Comparison of ENCODE assay signal across 10 cellular contexts in genomic region chr3:188156051-188156450, GRCh38. TPM values are rescaled to one million over a fixed set of nuclear protein-coding genes. Genes with fewer than 3 reads are reported as not detected.
DNase-seq lines count a peak whose midpoint lies in the region; ATAC-seq and TF ChIP-seq lines count a peak whose summit lies in the region.
"Had no signal": no experiment of that assay in that cellular context is flagged by ENCODE, and none has a peak within 500 bp of the region (broad histone marks: within the 10 kb centered on the region; RNA-seq: fewer than 3 reads in every experiment).

No MANE protein-coding gene starts in this region.

- H3K27ac ChIP-seq in esophagus (ENCODE audit: low read depth in 2 of 2, low read length in 1 of 2): peak overlapping the region; percentile 40 to 54
- peak overlapping the region; percentile 93 to 98 (median 98) for H3K27ac ChIP-seq in gastrocnemius medialis

- H3K4me3 Mint-ChIP-seq in Calu3 (ENCODE audit: low read depth, unreplicated experiment) (peak overlapping the region; percentile 72), T-cell (peak overlapping the region in 2 of 3 donors; percentile 21 to 89)

- no peaks in the 10 kb centered on the region for H3K27me3 ChIP-seq in esophagus (ENCODE audit: control insufficient read depth in 1 of 2, insufficient read depth in 2 of 2, low read length in 2 of 2)
- H3K27me3 ChIP-seq in gastrocnemius medialis: no peaks in the 10 kb centered on the region
- H3K27me3 ChIP-seq: dorsolateral prefrontal cortex had no signal

- peaks cover 71% of the 10 kb centered on the region for H3K4me1 Mint-ChIP-seq in Calu3 (ENCODE audit: low read depth, unreplicated experiment)
- H3K4me1 Mint-ChIP-seq in T-cell: peaks cover 67 to 74% (median 72%) of the 10 kb centered on the region in 3 donors

- H3K27me3 Mint-ChIP-seq in Calu3 (ENCODE audit: unreplicated experiment) (no peaks in the 10 kb centered on the region), T-cell (no peaks in the 10 kb centered on the region)

- H3K36me3 Mint-ChIP-seq in Calu3 (ENCODE audit: insufficient read depth, unreplicated experiment) (peaks cover 47% of the 10 kb centered on the region), T-cell (peaks cover 7% of the 10 kb centered on the region)

- in situ Hi-C loops in gastrocnemius medialis (cut with MboI; ENCODE audit: low sequenced_read_pairs in 4 of 4): loop anchor here in 2 of 4 donors (10.0 to 25.0 kb wide), 2 partner anchors 411 to 806 kb away; partner anchors contain the start of gene BCL6 (in 1 of the 2)

- POLR2A ChIA-PET in T-cell (lab: Charles Lee): no interaction called here

- no peak for TF ChIP-seq POLR2A in gastrocnemius medialis (IDR thresholded peaks at IDR 0.05)

- BruUV-seq in Calu3 (replicated peaks; lab: Mats Ljungman, UMichigan): no TSS peak

- H3K9me3 ChIP-seq in esophagus (ENCODE audit: control insufficient read depth in 2 of 2, insufficient read depth in 1 of 2, low read depth in 1 of 2, low read length in 1 of 2): no peaks in the 10 kb centered on the region
- H3K9me3 ChIP-seq in gastrocnemius medialis: no peaks in the 10 kb centered on the region

- WGBS in esophagus, 2 donors: 59 to 72% methylated on average over 2 of the region's 2 CpGs

- intact Hi-C loops in Calu3 (cut with micrococcal nuclease; ENCODE audit: unreplicated experiment) (no loop called here), gastrocnemius medialis (cut with DNase I; ENCODE audit: low total_unique reads) (loop anchor here (5.0 to 10.0 kb wide), 4 partner anchors 111 to 791 kb away; no protein-coding TSS in a partner anchor)

- H3K4me1 ChIP-seq in esophagus (ENCODE audit: control insufficient read depth in 2 of 2, insufficient read depth in 2 of 2, low read length in 1 of 2) (peaks cover 3 to 7% of the 10 kb centered on the region in 2 donors), gastrocnemius medialis (peaks cover 57 to 65% of the 10 kb centered on the region in 2 donors)

- no peak for DNase-seq in Calu3
- no peak for DNase-seq in T-cell
- no peak for DNase-seq in gastrocnemius medialis
- no peak for DNase-seq in omental fat pad (ENCODE audit: low spot score)
- no peak for DNase-seq in HPDE6-E6E7 (ENCODE audit: extremely low spot score)
- DNase-seq: dorsolateral prefrontal cortex, NCI-H2081 had no signal

- TF ChIP-seq CTCF in Calu3 (IDR thresholded peaks at IDR 0.05; ENCODE audit: unreplicated experiment) (no peak), gastrocnemius medialis (IDR thresholded peaks at IDR 0.05 in 4 of 5, conservative IDR thresholded peaks at IDR 0.05 in 1 of 5) (no peak), omental fat pad (IDR thresholded peaks at IDR 0.05) (no peak)

- peaks cover 2% of the 10 kb centered on the region for H3K9me3 Mint-ChIP-seq in Calu3 (ENCODE audit: low read depth, unreplicated experiment)
- no peaks in the 10 kb centered on the region for H3K9me3 Mint-ChIP-seq in T-cell

- no peak overlapping the region for H3K4me3 ChIP-seq in esophagus (ENCODE audit: low read depth in 1 of 2, low read length in 2 of 2)
- peak overlapping the region in 2 of 4 donors; percentile 61 to 81 for H3K4me3 ChIP-seq in gastrocnemius medialis

- H3K27ac Mint-ChIP-seq in Calu3 (ENCODE audit: unreplicated experiment): peak overlapping the region; percentile 7
- peak overlapping the region; percentile 10 to 56 for H3K27ac Mint-ChIP-seq in T-cell

- ATAC-seq in T-cell (replicated peaks in 1 of 4): no peak
- ATAC-seq in gastrocnemius medialis: no peak
- ATAC-seq in HG03460 (IDR thresholded peaks at IDR 0.05; ENCODE audit: unreplicated experiment): no peak
- ATAC-seq in omental fat pad (ENCODE audit: low FRiP score): no peak
- ATAC-seq in GM21360 (IDR thresholded peaks at IDR 0.05; ENCODE audit: unreplicated experiment): no peak

- CTCF ChIA-PET in Calu3 (lab: Charles Lee): interaction anchor here (0.8 to 1.7 kb wide), 3 partner anchors 393 to 799 kb away, joined by 3 to 4 read pairs (median 3); no protein-coding TSS in a partner anchor
- CTCF ChIA-PET in T-cell (lab: Charles Lee): interaction anchor here in 1 of 2 donors (1.2 kb wide), 1 partner anchor 31 kb away, joined by 3 read pairs; no protein-coding TSS in a partner anchor

- no peaks in the 10 kb centered on the region for H3K36me3 ChIP-seq in esophagus (ENCODE audit: control insufficient read depth in 2 of 2, insufficient read depth in 2 of 2, low read length in 1 of 2)
- no peaks in the 10 kb centered on the region for H3K36me3 ChIP-seq in gastrocnemius medialis

RNA-seq across cellular contexts. Expression of gene LPP, which starts 2.1 kb away (rescaled TPM):
- total RNA-seq in Calu3 (2022): 219 and 264 TPM in 2 replicates
- 10 to 100 TPM; 23.8 to 82.6 (median 39.3) TPM for total RNA-seq in T-cell
- polyA plus RNA-seq in esophagus: 10 to 100 TPM; 10.5 to 12.9 TPM
- total RNA-seq in gastrocnemius medialis: 10 to 100 TPM; 56.0 to 65.7 (median 58.1) TPM
- total RNA-seq in omental fat pad: 100 to 1,000 TPM; 113 to 302 (median 126) TPM
